ENCODE assay signal across 1 cellular context in genomic region chr11:92376146-92376599, GRCh38.
A peak's percentile ranks its signal among the peaks of the same experiment; 100 is the strongest.
TF ChIP-seq lines count a peak whose summit lies in the region.

No MANE protein-coding gene starts in this region.

TF ChIP-seq in HEK293, 187 proteins besides CTCF, POLR2A, EP300 and RAD21 (continued from another document):
- peak; percentile 45; the same call in 1 of the 2 replicates for TF ChIP-seq HIC1 (tag by site-specific recombination; IDR thresholded peaks at IDR 0.05)
- no peak for TF ChIP-seq ZNF148 (tag by site-specific recombination; IDR thresholded peaks at IDR 0.05; ENCODE audit: borderline replicate concordance)
- peak; percentile 67 for TF ChIP-seq ZNF629 (tag by site-specific recombination; IDR thresholded peaks at IDR 0.05)
- no peak for TF ChIP-seq KLF16 (tag by site-specific recombination; IDR thresholded peaks at IDR 0.05)
- TF ChIP-seq TCF7L2 (IDR thresholded peaks at IDR 0.05; ENCODE audit: borderline replicate concordance, low read depth, low read length), result no peak; the same call in 1 of the 2 replicates
- no peak for TF ChIP-seq ZNF585B (tag by site-specific recombination; IDR thresholded peaks at IDR 0.05)
- no peak for TF ChIP-seq ZSCAN30 (tag by site-specific recombination; IDR thresholded peaks at IDR 0.05)
- peak; percentile 51 for TF ChIP-seq ZIC2 (tag by site-specific recombination; IDR thresholded peaks at IDR 0.05)
- TF ChIP-seq ZNF704 (tag by site-specific recombination; IDR thresholded peaks at IDR 0.05), result no peak
- peak; percentile 93 for TF ChIP-seq GLIS1 (tag by site-specific recombination; IDR thresholded peaks at IDR 0.05)
- TF ChIP-seq KLF17 (tag by site-specific recombination; IDR thresholded peaks at IDR 0.05), result no peak
- no peak for TF ChIP-seq INSM2 (tag by site-specific recombination; IDR thresholded peaks at IDR 0.05)
- no peak for TF ChIP-seq ZNF544 (tag by site-specific recombination; IDR thresholded peaks at IDR 0.05)
- no peak for TF ChIP-seq ZNF529 (tag by site-specific recombination; IDR thresholded peaks at IDR 0.05; ENCODE audit: insufficient replicate concordance)
- 0 out of 2 replicates have a peak, but pooled peaks have one; percentile 9 for TF ChIP-seq ATF2 (tag by site-specific recombination; IDR thresholded peaks at IDR 0.05; ENCODE audit: low read depth)
- TF ChIP-seq ZNF501 (tag by site-specific recombination; IDR thresholded peaks at IDR 0.05), result no peak
